15 cellular contexts compared by ENCODE assay signal in the genomic region with DNA sequence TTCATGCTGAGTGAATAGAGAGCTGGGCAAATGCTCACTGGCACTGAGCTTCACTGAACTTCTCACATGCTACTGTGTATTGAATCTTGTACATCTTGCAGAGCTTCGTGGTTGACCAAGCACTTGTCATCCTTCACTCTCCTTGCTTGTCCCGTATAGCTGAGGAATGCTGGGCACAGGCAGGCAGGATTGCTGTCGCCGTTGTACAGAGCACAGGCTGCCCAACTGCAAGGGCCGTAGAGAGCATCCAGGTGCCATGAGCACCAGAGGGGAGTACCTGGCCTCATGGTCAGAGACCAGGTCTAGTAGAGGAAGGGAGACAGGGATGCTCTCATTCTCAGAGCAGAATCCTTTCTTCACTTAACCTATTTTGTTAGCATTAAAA.
DNase-seq lines count a peak whose midpoint lies in the region; TF ChIP-seq lines count a peak whose summit lies in the region.
"Had no signal": no experiment of that assay in that cellular context is flagged by ENCODE, and none has a peak within 500 bp of the region (broad histone marks: within the 10 kb centered on the region; RNA-seq: fewer than 3 reads in every experiment).

No MANE protein-coding gene starts in this region.

- H3K4ac ChIP-seq in mesenchymal stem cell (ENCODE audit: low read depth in 1 of 2, low read length in 2 of 2) = no peak overlapping the region

- no peak overlapping the region for H3K18ac ChIP-seq in mesenchymal stem cell (ENCODE audit: low read depth in 1 of 2, low read length in 2 of 2)

- H3K9ac ChIP-seq in mesenchymal stem cell (ENCODE audit: low read length) = no peak overlapping the region

- H3K4me3 ChIP-seq in NB4 (ENCODE audit: low read depth, low read length) = peak overlapping the region; percentile 78
- H3K4me3 ChIP-seq in spleen = no peak overlapping the region
- H3K4me3 ChIP-seq in mesenchymal stem cell (ENCODE audit: insufficient read depth in 1 of 2, low read depth in 1 of 2, low read length in 2 of 2) = no peak overlapping the region

- H3K4me1 ChIP-seq in spleen = no peaks in the 10 kb centered on the region
- H3K4me1 ChIP-seq in mesenchymal stem cell (ENCODE audit: control insufficient read depth, insufficient read depth, low read depth, low read length) = peaks cover 2% of the 10 kb centered on the region
- H3K4me1 ChIP-seq: Caco-2 had no signal

- H3K79me1 ChIP-seq in mesenchymal stem cell (replicated peaks; ENCODE audit: low read length, poor library complexity, severe bottlenecking) = no peaks in the 10 kb centered on the region

- no peak overlapping the region for H3K4me2 ChIP-seq in mesenchymal stem cell (ENCODE audit: low read length, poor library complexity, severe bottlenecking)

- H2BK120ac ChIP-seq in mesenchymal stem cell (ENCODE audit: low read depth, low read length) = no peak overlapping the region

- H3K9me3 ChIP-seq in spleen (no peaks in the 10 kb centered on the region), mesenchymal stem cell (ENCODE audit: control insufficient read depth, low read length) (no peaks in the 10 kb centered on the region)
- H3K9me3 ChIP-seq: Caco-2 had no signal

- H3K27ac Mint-ChIP-seq in glutamatergic neuron (ENCODE audit: unreplicated experiment) = no peak overlapping the region

- no peak overlapping the region for H3K4me3 Mint-ChIP-seq in glutamatergic neuron (ENCODE audit: unreplicated experiment)

- no peak for TF ChIP-seq POLR2A in NB4 (IDR thresholded peaks at IDR 0.05; ENCODE audit: extremely low read depth, insufficient read length)
- TF ChIP-seq POLR2A in spleen (IDR thresholded peaks at IDR 0.05) = no peak

- peaks cover 5% of the 10 kb centered on the region for H3K27me3 Mint-ChIP-seq in glutamatergic neuron (ENCODE audit: unreplicated experiment)

- 70 to 86% (median 82%) methylated on average over 5 of the region's 5 CpGs for WGBS in spleen, 5 donors
- 86% methylated on average over 5 of the region's 5 CpGs for WGBS in mesenchymal stem cell

- no peak overlapping the region for H3K14ac ChIP-seq in mesenchymal stem cell (ENCODE audit: low read length in 2 of 2)

- no peak overlapping the region for H3K23ac ChIP-seq in mesenchymal stem cell (ENCODE audit: low read length in 2 of 2)

- no peak overlapping the region for H2BK15ac ChIP-seq in mesenchymal stem cell (ENCODE audit: low read depth, poor library complexity, severe bottlenecking)

- no peak for TF ChIP-seq CTCF in NB4 (IDR thresholded peaks at IDR 0.05; ENCODE audit: low read depth, low read length)
- no peak for TF ChIP-seq CTCF in glutamatergic neuron (IDR thresholded peaks at IDR 0.05; ENCODE audit: partially characterized antibody, unreplicated experiment)
- TF ChIP-seq CTCF in spleen (IDR thresholded peaks at IDR 0.05 in 8 of 11, conservative IDR thresholded peaks at IDR 0.05 in 3 of 11) = no peak

- H4K91ac ChIP-seq in mesenchymal stem cell (ENCODE audit: low read length) = no peak overlapping the region

- no peak overlapping the region for H2AFZ ChIP-seq in mesenchymal stem cell (ENCODE audit: low read depth, low read length)

- H2AK5ac ChIP-seq in mesenchymal stem cell (ENCODE audit: low read length, severe bottlenecking) = no peak overlapping the region

- peak; percentile 38 for DNase-seq in activated CD8-positive, alpha-beta memory T cell treated with anti-CD3 and anti-CD28 coated beads, Interleukin-2, amount 50 U/mL, for 48 hours
- no peak for DNase-seq in activated CD8-positive, alpha-beta memory T cell treated with anti-CD3 and anti-CD28 coated beads, Interleukin-2, amount 50 U/mL, for 4 hours
- DNase-seq in NB4 (ENCODE audit: low read depth) = no peak
- DNase-seq in glutamatergic neuron = peak; percentile 3
- peak; percentile 50 for DNase-seq in spleen
- DNase-seq in mesenchymal stem cell = no peak
- no peak for DNase-seq in NCI-H526 treated with DMSO at 0.1 percent for 48 hours (lab: John Stamatoyannopoulos, UW)
- no peak for DNase-seq in HK-2 (ENCODE audit: unreplicated experiment)
- DNase-seq: DMS53, Karpas-422, MM.1S, NCI-H1417, NCI-H1930, NCI-H510A had no signal

- H3K36me3 ChIP-seq in spleen = no peaks in the 10 kb centered on the region
- no peaks in the 10 kb centered on the region for H3K36me3 ChIP-seq in mesenchymal stem cell (ENCODE audit: control insufficient read depth in 1 of 2, insufficient read depth in 2 of 2, low read depth in 1 of 2, low read length in 2 of 2)

- H3K27me3 ChIP-seq in spleen (replicated peaks in 1 of 7) = no peaks in the 10 kb centered on the region
- no peaks in the 10 kb centered on the region for H3K27me3 ChIP-seq in mesenchymal stem cell (ENCODE audit: control insufficient read depth in 1 of 2, insufficient read depth in 1 of 2, low read length in 2 of 2)

- H3K4me1 Mint-ChIP-seq in glutamatergic neuron (ENCODE audit: low read depth, unreplicated experiment) = peaks cover 4% of the 10 kb centered on the region

- H4K8ac ChIP-seq in mesenchymal stem cell (ENCODE audit: low read length) = no peak overlapping the region

- intact Hi-C loops in spleen (cut with DNase I; ENCODE audit: low total_unique reads) = no loop called here

- no peaks in the 10 kb centered on the region for H3K36me3 Mint-ChIP-seq in glutamatergic neuron (ENCODE audit: unreplicated experiment)

- no peak overlapping the region for H3K27ac ChIP-seq in spleen
- H3K27ac ChIP-seq in mesenchymal stem cell (ENCODE audit: low read length, poor library complexity, severe bottlenecking) = no peak overlapping the region

- H2BK12ac ChIP-seq in mesenchymal stem cell (ENCODE audit: low read length in 2 of 2) = no peak overlapping the region

- no peak overlapping the region for H2BK5ac ChIP-seq in mesenchymal stem cell (ENCODE audit: low read depth, low read length, poor library complexity, severe bottlenecking)

- peaks cover 3% of the 10 kb centered on the region for H3K9me3 Mint-ChIP-seq in glutamatergic neuron (ENCODE audit: unreplicated experiment)

Comparison
In these comparisons a context has a peak if more than half of its experiments do, and no peak if none do; other contexts are left out.
1. DNase-seq: peak in activated CD8-positive, alpha-beta memory T cell treated with anti-CD3 and anti-CD28 coated beads, Interleukin-2, amount 50 U/mL, for 48 hours (single experiment), glutamatergic neuron (single experiment) and spleen (single experiment); none in activated CD8-positive, alpha-beta memory T cell treated with anti-CD3 and anti-CD28 coated beads, Interleukin-2, amount 50 U/mL, for 4 hours (single experiment), NB4 (single experiment), mesenchymal stem cell (single experiment), NCI-H526 treated with DMSO at 0.1 percent for 48 hours (single experiment) and HK-2 (single experiment).